ENCODE assay signal across 19 cellular contexts in the genomic region with DNA sequence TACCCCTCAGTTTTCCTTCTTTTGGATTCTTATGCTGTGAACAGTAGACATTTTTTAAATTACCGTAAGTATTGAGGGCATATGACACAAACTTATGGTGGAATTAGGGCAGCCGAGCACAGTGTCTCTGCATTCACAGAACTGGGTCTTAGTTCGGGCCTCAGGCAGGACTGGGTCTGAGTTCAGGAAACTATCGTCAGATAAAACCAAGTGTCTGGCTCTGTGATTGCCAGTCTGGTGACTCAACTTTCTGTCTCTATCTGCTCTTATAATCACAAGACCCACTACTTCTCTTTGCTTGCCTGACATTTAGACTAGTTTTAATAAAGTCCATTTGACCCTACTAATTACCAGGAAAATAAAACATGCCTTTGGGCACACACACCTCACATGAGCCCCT.
DNase-seq lines count a peak whose midpoint lies in the region; ATAC-seq and TF ChIP-seq lines count a peak whose summit lies in the region.
"Had no signal": no experiment of that assay in that cellular context is flagged by ENCODE, and none has a peak within 500 bp of the region (broad histone marks: within the 10 kb centered on the region; RNA-seq: fewer than 3 reads in every experiment).

No MANE protein-coding gene starts in this region.

- H3K27ac ChIP-seq in 22Rv1: peak overlapping the region; percentile 73
- peak overlapping the region in 10 of 11 experiments; percentile 38 to 79 (median 60); a peak in 19 of 22 replicates for H3K27ac ChIP-seq in BLaER1 treated with 17β-estradiol and CSF1 and Interleukin-3, amounts not matched to agents 10 nM and 100 nM
- H3K27ac ChIP-seq in colonic mucosa: no peak overlapping the region
- H3K27ac ChIP-seq: WERI-Rb-1 had no signal

- peak overlapping the region in 8 of 10 experiments; percentile 6 to 41 (median 19); a peak in 11 of 20 replicates for H3K4me3 ChIP-seq in BLaER1 treated with 17β-estradiol and CSF1 and Interleukin-3, amounts not matched to agents 10 nM and 100 nM
- no peak overlapping the region for H3K4me3 ChIP-seq in colonic mucosa

- DNase-seq in T-cell (no peak), colonic mucosa (no peak), EL (no peak), dedifferentiated amniotic fluid mesenchymal stem cell (ENCODE audit: extremely low spot score) (no peak), NCI-H1092 (lab: John Stamatoyannopoulos, UW) (no peak)
- no peak for DNase-seq in central memory CD8-positive, alpha-beta T cell (ENCODE audit: low spot score in 2 of 2)
- DNase-seq: Calu3; erythroblast; foreskin melanocyte; Karpas-422; mammary epithelial cell; NCI-H1417; NCI-H524 treated with DMSO at 0.1 percent for 48 hours; Right ventricle myocardium superior; stimulated activated naive CD4-positive, alpha-beta T cell treated with Interleukin-2 at 50 U/mL for 16 hours; trophoblast cell; WERI-Rb-1 had no signal

- H3K4me2 ChIP-seq in BLaER1 treated with 17β-estradiol and CSF1 and Interleukin-3, amounts not matched to agents 10 nM and 100 nM: peak overlapping the region; percentile 29 to 72 (median 55)

- ATAC-seq in T-cell (replicated peaks in 1 of 4): no peak
- no peak for ATAC-seq in central memory CD8-positive, alpha-beta T cell (replicated peaks; ENCODE audit: extremely low read depth, poor library complexity, severe bottlenecking)

- H3K27me3 ChIP-seq in BLaER1 treated with 17β-estradiol and CSF1 and Interleukin-3, amounts not matched to agents 10 nM and 100 nM: peaks cover 0 to 11% (median 2%) of the 10 kb centered on the region in 11 experiments; a peak in 8 of 22 replicates
- no peaks in the 10 kb centered on the region for H3K27me3 ChIP-seq in colonic mucosa

- no peaks in the 10 kb centered on the region for H3K36me3 ChIP-seq in BLaER1 treated with 17β-estradiol and CSF1 and Interleukin-3, amounts not matched to agents 10 nM and 100 nM
- no peaks in the 10 kb centered on the region for H3K36me3 ChIP-seq in colonic mucosa
- H3K36me3 ChIP-seq: WERI-Rb-1 had no signal

- intact Hi-C loops in colonic mucosa (cut with DNase I): no loop called here

- no peaks in the 10 kb centered on the region for H4K20me1 ChIP-seq in BLaER1 treated with 17β-estradiol and CSF1 and Interleukin-3, amounts not matched to agents 10 nM and 100 nM

- POLR2A ChIA-PET in T-cell (lab: Charles Lee): no interaction called here

- no peaks in the 10 kb centered on the region for H3K36me3 Mint-ChIP-seq in T-cell
- H3K36me3 Mint-ChIP-seq in central memory CD8-positive, alpha-beta T cell (ENCODE audit: insufficient read depth): peaks cover 17% of the 10 kb centered on the region

- H3K27me3 Mint-ChIP-seq in T-cell: peaks cover 12 to 14% of the 10 kb centered on the region in 2 donors
- H3K27me3 Mint-ChIP-seq in central memory CD8-positive, alpha-beta T cell: peaks cover 13% of the 10 kb centered on the region

- CTCF ChIA-PET in T-cell (lab: Charles Lee): no interaction called here

- TF ChIP-seq CTCF in 22Rv1 (IDR thresholded peaks at IDR 0.05) (no peak), colonic mucosa (IDR thresholded peaks at IDR 0.05) (no peak)

- H3K4me1 ChIP-seq in BLaER1 treated with 17β-estradiol and CSF1 and Interleukin-3, amounts not matched to agents 10 nM and 100 nM: peaks cover 8 to 32% (median 19%) of the 10 kb centered on the region in 10 experiments
- no peaks in the 10 kb centered on the region for H3K4me1 ChIP-seq in colonic mucosa

- H3K4me3 Mint-ChIP-seq in T-cell: peak overlapping the region in 2 of 3 donors; percentile 2 to 65
- peak overlapping the region; percentile 21 for H3K4me3 Mint-ChIP-seq in central memory CD8-positive, alpha-beta T cell

- peak overlapping the region in 5 of 11 experiments; percentile 4 to 38 (median 30); a peak in 5 of 22 replicates for H3K9ac ChIP-seq in BLaER1 treated with 17β-estradiol and CSF1 and Interleukin-3, amounts not matched to agents 10 nM and 100 nM
- no peak overlapping the region for H3K9ac ChIP-seq in colonic mucosa (ENCODE audit: low read depth in 2 of 2, low read length in 2 of 2)

- peak overlapping the region; percentile 52 to 85 for H3K27ac Mint-ChIP-seq in T-cell
- H3K27ac Mint-ChIP-seq in central memory CD8-positive, alpha-beta T cell (ENCODE audit: low read depth): peak overlapping the region; percentile 49

- H3K9me3 ChIP-seq in BLaER1 treated with 17β-estradiol and CSF1 and Interleukin-3, amounts not matched to agents 10 nM and 100 nM (replicated peaks in 1 of 11): peaks cover 36 to 56% (median 53%) of the 10 kb centered on the region in 11 experiments
- no peaks in the 10 kb centered on the region for H3K9me3 ChIP-seq in colonic mucosa

- peaks cover 0 to 12% (median 4%) of the 10 kb centered on the region in 3 donors for H3K9me3 Mint-ChIP-seq in T-cell
- H3K9me3 Mint-ChIP-seq in central memory CD8-positive, alpha-beta T cell: peaks cover 13% of the 10 kb centered on the region

- H3K4me1 Mint-ChIP-seq in T-cell: peaks cover 5 to 15% (median 10%) of the 10 kb centered on the region in 3 donors
- H3K4me1 Mint-ChIP-seq in central memory CD8-positive, alpha-beta T cell: peaks cover 8% of the 10 kb centered on the region
